ENCODE assay signal across 16 cellular contexts in the genomic region with DNA sequence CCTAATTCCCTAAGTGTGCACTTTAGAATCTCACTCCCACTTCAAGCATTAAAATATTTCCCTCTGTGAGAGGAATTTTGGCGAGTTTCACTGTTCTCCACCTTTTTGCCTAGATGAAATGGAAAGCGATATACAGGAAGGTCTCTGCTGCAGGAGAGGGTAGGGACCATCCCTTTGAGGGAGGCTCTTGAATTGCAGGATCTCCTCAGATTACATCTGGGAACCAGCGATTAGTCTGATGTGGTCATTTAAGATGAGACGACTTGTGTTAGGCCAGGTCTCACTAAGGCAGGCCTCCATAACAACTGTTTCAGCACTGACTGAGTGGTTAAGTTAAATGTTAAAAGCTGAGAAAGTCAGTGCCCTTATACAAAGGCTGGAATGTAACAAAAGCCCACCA.
A peak's percentile ranks its signal among the peaks of the same experiment; 100 is the strongest.
DNase-seq lines count a peak whose midpoint lies in the region; ATAC-seq, FAIRE-seq and TF ChIP-seq lines count a peak whose summit lies in the region.
"Had no signal": no experiment of that assay in that cellular context is flagged by ENCODE, and none has a peak within 500 bp of the region (broad histone marks: within the 10 kb centered on the region; RNA-seq: fewer than 3 reads in every experiment).

No MANE protein-coding gene starts in this region.

- H4K91ac ChIP-seq in H1 (replicated peaks; ENCODE audit: insufficient read length, low read length): no peak overlapping the region

- H3K9me3 Mint-ChIP-seq in nephron progenitor cell: peaks cover 3% of the 10 kb centered on the region
- H3K9me3 Mint-ChIP-seq: CD8-positive, alpha-beta memory T cell had no signal

- no peak overlapping the region for H3K4me3 ChIP-seq in NT2/D1 (ENCODE audit: insufficient read length, low read depth)
- no peak overlapping the region for H3K4me3 ChIP-seq in H1 (ENCODE audit: extremely low read depth in 1 of 4, insufficient read depth in 2 of 4, low read depth in 3 of 4, low read length in 4 of 4)
- H3K4me3 ChIP-seq: A549 had no signal

- H3K4me1 ChIP-seq in NT2/D1 (ENCODE audit: insufficient read depth, insufficient read length) (no peaks in the 10 kb centered on the region), H1 (replicated peaks in 1 of 4; ENCODE audit: control insufficient read depth in 3 of 4, insufficient read depth in 4 of 4, low read length in 3 of 4) (no peaks in the 10 kb centered on the region)
- H3K4me1 ChIP-seq: A549, Caco-2 had no signal

- H3K4me1 Mint-ChIP-seq in nephron progenitor cell: peaks cover 26% of the 10 kb centered on the region
- H3K4me1 Mint-ChIP-seq: CD8-positive, alpha-beta memory T cell had no signal

- H2BK5ac ChIP-seq in H1 (ENCODE audit: low read depth, low read length): no peak overlapping the region

- no peak overlapping the region for H2BK120ac ChIP-seq in H1 (replicated peaks; ENCODE audit: low read depth, low read length)

- H3K23me2 ChIP-seq in H1 (ENCODE audit: low read depth, low read length): no peaks in the 10 kb centered on the region

- H2BK15ac ChIP-seq in H1 (ENCODE audit: low read length): no peak overlapping the region

- H4K20me1 ChIP-seq in H1 (replicated peaks in 1 of 2; ENCODE audit: control insufficient read depth in 1 of 2, insufficient read depth in 2 of 2, low read length in 2 of 2): no peaks in the 10 kb centered on the region

- no peak overlapping the region for H3K56ac ChIP-seq in H1 (replicated peaks; ENCODE audit: insufficient read length, low read depth, low read length)

- H3K4me2 ChIP-seq in H1 (ENCODE audit: insufficient read depth in 1 of 2, low read depth in 2 of 2, low read length in 2 of 2): no peak overlapping the region
- H3K4me2 ChIP-seq: A549 had no signal

- H3K4me3 Mint-ChIP-seq in nephron progenitor cell: no peak overlapping the region
- H3K4me3 Mint-ChIP-seq: CD8-positive, alpha-beta memory T cell had no signal

- H2BK20ac ChIP-seq in H1 (ENCODE audit: low read length): no peak overlapping the region

- TF ChIP-seq CTCF in H1 (IDR thresholded peaks at IDR 0.05; ENCODE audit: control extremely low read depth in 1 of 3, insufficient read depth in 1 of 3, low read depth in 1 of 3, low read length in 3 of 3) (no peak), nephron progenitor cell (IDR thresholded peaks at IDR 0.05) (no peak)

- H3K27me3 Mint-ChIP-seq in nephron progenitor cell (ENCODE audit: low read depth, poor library complexity): no peaks in the 10 kb centered on the region

- H3K27me3 ChIP-seq in NT2/D1 (ENCODE audit: insufficient read depth, insufficient read length): no peaks in the 10 kb centered on the region
- no peaks in the 10 kb centered on the region for H3K27me3 ChIP-seq in H1 (replicated peaks in 1 of 4; ENCODE audit: control insufficient read depth in 3 of 4, extremely low read depth in 1 of 4, insufficient read depth in 3 of 4, low read length in 3 of 4)

- H2AFZ ChIP-seq in H1 (ENCODE audit: low read length): peak overlapping the region; percentile 26; the same call in 1 of the 2 replicates

- no peak overlapping the region for H3K23ac ChIP-seq in H1 (ENCODE audit: insufficient read length)

- no peaks in the 10 kb centered on the region for H3K36me3 Mint-ChIP-seq in nephron progenitor cell (ENCODE audit: low read depth)
- H3K36me3 Mint-ChIP-seq: CD8-positive, alpha-beta memory T cell had no signal

- TF ChIP-seq RAD21 in H1 (IDR thresholded peaks at IDR 0.05 in 1 of 2, conservative IDR thresholded peaks at IDR 0.05 in 1 of 2; ENCODE audit: low read depth in 2 of 2, low read length in 2 of 2): no peak

- TF ChIP-seq EP300 in H1 (IDR thresholded peaks at IDR 0.05; ENCODE audit: borderline replicate concordance in 1 of 2, low read depth in 2 of 2, low read length in 2 of 2): no peak

- no peak for TF ChIP-seq POLR2A in H1 (IDR thresholded peaks at IDR 0.05; ENCODE audit: control extremely low read depth in 1 of 2, low read depth in 2 of 2, low read length in 2 of 2)

- no peak overlapping the region for H4K8ac ChIP-seq in H1 (ENCODE audit: extremely low read depth, insufficient read depth, low read length)

- peak overlapping the region; percentile 76 for H3K27ac Mint-ChIP-seq in nephron progenitor cell
- H3K27ac Mint-ChIP-seq: CD8-positive, alpha-beta memory T cell had no signal

- H3K4ac ChIP-seq in H1 (replicated peaks; ENCODE audit: insufficient read length, low read depth, low read length): no peak overlapping the region

- H4K5ac ChIP-seq in H1 (ENCODE audit: insufficient read length, low read depth, low read length): no peak overlapping the region

- no peak overlapping the region for H3K27ac ChIP-seq in H1 (ENCODE audit: low read depth, low read length)
- H3K27ac ChIP-seq: A549 had no signal

- WGBS in H1 (ENCODE audit: extremely low coverage in 1 of 2, insufficient coverage in 1 of 2, insufficient read length in 1 of 2, insufficient replicate concordance in 2 of 2, low coverage in 1 of 2, low lambda C conversion rate in 2 of 2, missing lambda C conversion rate in 1 of 2), 2 experiments: 92% methylated on average over 4 of the region's 4 CpGs; no CpG with 5 or more reads in 1 of the 2 experiments

- no peaks in the 10 kb centered on the region for H3K79me1 ChIP-seq in H1 (ENCODE audit: low read depth, low read length)

- no peak overlapping the region for H2BK12ac ChIP-seq in H1 (ENCODE audit: low read depth, low read length)

- CTCF ChIA-PET in H1 (lab: Charles Lee; ENCODE audit: partially characterized antibody): no interaction called here

- POLR2A ChIA-PET in H1 (lab: Charles Lee; ENCODE audit: partially characterized antibody): no interaction called here

- no peaks in the 10 kb centered on the region for H3K36me3 ChIP-seq in NT2/D1 (ENCODE audit: insufficient read depth, insufficient read length, low read length)
- H3K36me3 ChIP-seq in H1 (ENCODE audit: control insufficient read depth in 2 of 4, insufficient read depth in 4 of 4, low read length in 3 of 4): no peaks in the 10 kb centered on the region

- H3K9ac ChIP-seq in NT2/D1 (ENCODE audit: insufficient read length, low read depth) (no peak overlapping the region), H1 (replicated peaks in 1 of 4; ENCODE audit: extremely low read depth in 1 of 4, low read depth in 3 of 4, low read length in 3 of 4) (no peak overlapping the region)

- H3K79me2 ChIP-seq in H1 (ENCODE audit: control insufficient read depth in 1 of 2, insufficient read depth in 2 of 2, low read length in 2 of 2): no peaks in the 10 kb centered on the region

- DNase-seq in NT2/D1 (ENCODE audit: low read depth, low spot score) (peak; percentile 9), H1 (ENCODE audit: low read depth in 1 of 2, low spot score in 2 of 2) (no peak), nephron progenitor cell (no peak), NK-92 (lab: John Stamatoyannopoulos, UW; ENCODE audit: unreplicated experiment) (no peak), left cardiac atrium (no peak)
- DNase-seq: Caco-2; CD8-positive, alpha-beta memory T cell; DND-41; GDM1 had no signal

- intact Hi-C loops in left cardiac atrium (cut with DNase I): no loop called here

- no peak overlapping the region for H3K14ac ChIP-seq in H1 (ENCODE audit: insufficient read length)

- no peak for FAIRE-seq in H1 (lab: Jason Lieb, UNC)
- FAIRE-seq: A549, GM12892, H54, HepG2, HTR-8/SVneo had no signal

- no peak for ATAC-seq in left cardiac atrium
- no peak for ATAC-seq in GM21529 (IDR thresholded peaks at IDR 0.05; ENCODE audit: unreplicated experiment)
- ATAC-seq: A549, HCT116, HepG2 had no signal

- no peak overlapping the region for H2AK5ac ChIP-seq in H1 (ENCODE audit: low read depth, low read length)

- H3K9me3 ChIP-seq in NT2/D1 (ENCODE audit: insufficient read depth, low read length) (no peaks in the 10 kb centered on the region), H1 (ENCODE audit: insufficient read depth in 2 of 2, low read depth in 1 of 2, low read length in 1 of 2) (no peaks in the 10 kb centered on the region)
- H3K9me3 ChIP-seq: A549, Caco-2 had no signal

- no peak overlapping the region for H3K18ac ChIP-seq in H1 (ENCODE audit: extremely low read depth, low read length)

TF ChIP-seq in H1, 55 proteins besides CTCF, POLR2A, EP300 and RAD21 (continues in another document):
- TF ChIP-seq NRF1 (IDR thresholded peaks at IDR 0.05; ENCODE audit: low read depth, low read length) (no peak), EZH2 (IDR thresholded peaks at IDR 0.05; ENCODE audit: low read depth, low read length, severe bottlenecking) (no peak), CBX8 (IDR thresholded peaks at IDR 0.05; ENCODE audit: borderline replicate concordance, low read depth, low read length) (no peak)
